1 cellular context compared by ENCODE assay signal in the genomic region with DNA sequence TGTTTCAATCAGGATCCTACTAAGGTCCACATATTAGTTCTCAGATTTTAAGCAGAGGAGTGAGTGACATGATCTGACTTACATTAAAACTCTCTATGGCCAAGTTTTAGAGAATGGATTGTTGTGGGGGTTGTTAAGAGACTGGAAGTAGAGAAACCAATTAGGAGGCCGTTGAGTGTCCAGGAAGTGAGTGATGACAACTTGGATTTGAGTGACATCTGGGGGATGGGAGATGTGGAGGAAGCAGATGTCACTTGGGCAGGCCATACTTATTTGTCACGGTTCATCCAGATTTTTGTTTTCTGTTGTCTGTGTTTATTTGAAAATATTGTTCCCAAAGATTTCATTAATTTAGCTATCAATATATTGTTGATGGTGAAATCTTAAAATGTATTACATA.
TF ChIP-seq lines count a peak whose summit lies in the region.

No MANE protein-coding gene starts in this region.

TF ChIP-seq in K562, 482 proteins besides CTCF, POLR2A, EP300 and RAD21:
- TF ChIP-seq, protein P1, sequence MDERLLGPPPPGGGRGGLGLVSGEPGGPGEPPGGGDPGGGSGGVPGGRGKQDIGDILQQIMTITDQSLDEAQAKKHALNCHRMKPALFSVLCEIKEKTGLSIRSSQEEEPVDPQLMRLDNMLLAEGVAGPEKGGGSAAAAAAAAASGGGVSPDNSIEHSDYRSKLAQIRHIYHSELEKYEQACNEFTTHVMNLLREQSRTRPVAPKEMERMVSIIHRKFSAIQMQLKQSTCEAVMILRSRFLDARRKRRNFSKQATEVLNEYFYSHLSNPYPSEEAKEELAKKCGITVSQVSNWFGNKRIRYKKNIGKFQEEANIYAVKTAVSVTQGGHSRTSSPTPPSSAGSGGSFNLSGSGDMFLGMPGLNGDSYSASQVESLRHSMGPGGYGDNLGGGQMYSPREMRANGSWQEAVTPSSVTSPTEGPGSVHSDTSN (CRISPR knock-in tag; IDR thresholded peaks at IDR 0.05; ENCODE audit: low read depth): peak; percentile 32; the same call in 1 of the 2 replicates
- TF ChIP-seq, protein P1 (tag; conservative IDR thresholded peaks at IDR 0.05; ENCODE audit: low read depth): peak; percentile 81
- TF ChIP-seq RFX7 (CRISPR knock-in tag; IDR thresholded peaks at IDR 0.05) (no peak), MEIS2 (IDR thresholded peaks at IDR 0.05; ENCODE audit: partially characterized antibody) (peak; percentile 91), XRCC5 (IDR thresholded peaks at IDR 0.05; ENCODE audit: low read depth, low read length) (no peak), ETV1 (tag; conservative IDR thresholded peaks at IDR 0.05; ENCODE audit: low read depth) (0 out of 2 replicates have a peak, but pooled peaks have one; percentile 11)
- TF ChIP-seq, protein P2, sequence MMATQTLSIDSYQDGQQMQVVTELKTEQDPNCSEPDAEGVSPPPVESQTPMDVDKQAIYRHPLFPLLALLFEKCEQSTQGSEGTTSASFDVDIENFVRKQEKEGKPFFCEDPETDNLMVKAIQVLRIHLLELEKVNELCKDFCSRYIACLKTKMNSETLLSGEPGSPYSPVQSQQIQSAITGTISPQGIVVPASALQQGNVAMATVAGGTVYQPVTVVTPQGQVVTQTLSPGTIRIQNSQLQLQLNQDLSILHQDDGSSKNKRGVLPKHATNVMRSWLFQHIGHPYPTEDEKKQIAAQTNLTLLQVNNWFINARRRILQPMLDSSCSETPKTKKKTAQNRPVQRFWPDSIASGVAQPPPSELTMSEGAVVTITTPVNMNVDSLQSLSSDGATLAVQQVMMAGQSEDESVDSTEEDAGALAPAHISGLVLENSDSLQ (IDR thresholded peaks at IDR 0.05): peak; percentile 96
- TF ChIP-seq, protein P3, sequence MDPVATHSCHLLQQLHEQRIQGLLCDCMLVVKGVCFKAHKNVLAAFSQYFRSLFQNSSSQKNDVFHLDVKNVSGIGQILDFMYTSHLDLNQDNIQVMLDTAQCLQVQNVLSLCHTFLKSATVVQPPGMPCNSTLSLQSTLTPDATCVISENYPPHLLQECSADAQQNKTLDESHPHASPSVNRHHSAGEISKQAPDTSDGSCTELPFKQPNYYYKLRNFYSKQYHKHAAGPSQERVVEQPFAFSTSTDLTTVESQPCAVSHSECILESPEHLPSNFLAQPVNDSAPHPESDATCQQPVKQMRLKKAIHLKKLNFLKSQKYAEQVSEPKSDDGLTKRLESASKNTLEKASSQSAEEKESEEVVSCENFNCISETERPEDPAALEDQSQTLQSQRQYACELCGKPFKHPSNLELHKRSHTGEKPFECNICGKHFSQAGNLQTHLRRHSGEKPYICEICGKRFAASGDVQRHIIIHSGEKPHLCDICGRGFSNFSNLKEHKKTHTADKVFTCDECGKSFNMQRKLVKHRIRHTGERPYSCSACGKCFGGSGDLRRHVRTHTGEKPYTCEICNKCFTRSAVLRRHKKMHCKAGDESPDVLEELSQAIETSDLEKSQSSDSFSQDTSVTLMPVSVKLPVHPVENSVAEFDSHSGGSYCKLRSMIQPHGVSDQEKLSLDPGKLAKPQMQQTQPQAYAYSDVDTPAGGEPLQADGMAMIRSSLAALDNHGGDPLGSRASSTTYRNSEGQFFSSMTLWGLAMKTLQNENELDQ (CRISPR knock-in tag; IDR thresholded peaks at IDR 0.05; ENCODE audit: borderline replicate concordance): no peak
- TF ChIP-seq, protein P4, sequence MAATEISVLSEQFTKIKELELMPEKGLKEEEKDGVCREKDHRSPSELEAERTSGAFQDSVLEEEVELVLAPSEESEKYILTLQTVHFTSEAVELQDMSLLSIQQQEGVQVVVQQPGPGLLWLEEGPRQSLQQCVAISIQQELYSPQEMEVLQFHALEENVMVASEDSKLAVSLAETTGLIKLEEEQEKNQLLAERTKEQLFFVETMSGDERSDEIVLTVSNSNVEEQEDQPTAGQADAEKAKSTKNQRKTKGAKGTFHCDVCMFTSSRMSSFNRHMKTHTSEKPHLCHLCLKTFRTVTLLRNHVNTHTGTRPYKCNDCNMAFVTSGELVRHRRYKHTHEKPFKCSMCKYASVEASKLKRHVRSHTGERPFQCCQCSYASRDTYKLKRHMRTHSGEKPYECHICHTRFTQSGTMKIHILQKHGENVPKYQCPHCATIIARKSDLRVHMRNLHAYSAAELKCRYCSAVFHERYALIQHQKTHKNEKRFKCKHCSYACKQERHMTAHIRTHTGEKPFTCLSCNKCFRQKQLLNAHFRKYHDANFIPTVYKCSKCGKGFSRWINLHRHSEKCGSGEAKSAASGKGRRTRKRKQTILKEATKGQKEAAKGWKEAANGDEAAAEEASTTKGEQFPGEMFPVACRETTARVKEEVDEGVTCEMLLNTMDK (IDR thresholded peaks at IDR 0.05; ENCODE audit: borderline replicate concordance, insufficient read depth, low read depth, low read length, poor library complexity, severe bottlenecking): no peak
